In genomic region chr5:130386155-130386554, GRCh38 we compare ENCODE assay signal across 1 cellular context.
TF ChIP-seq lines count a peak whose summit lies in the region.

No MANE protein-coding gene starts in this region.

TF ChIP-seq in GM12878, 131 proteins besides CTCF, POLR2A, EP300 and RAD21:
- TF ChIP-seq PRDM15 (CRISPR knock-in tag; IDR thresholded peaks at IDR 0.05) (no peak), MEF2B (IDR thresholded peaks at IDR 0.05; ENCODE audit: partially characterized antibody, poor library complexity, severe bottlenecking) (no peak), POLR2AphosphoS2 (IDR thresholded peaks at IDR 0.05; ENCODE audit: low read depth, low read length) (no peak), E4F1 (IDR thresholded peaks at IDR 0.05; ENCODE audit: borderline replicate concordance, partially characterized antibody) (no peak), SIX5 (IDR thresholded peaks at IDR 0.05; ENCODE audit: low read depth, low read length, severe bottlenecking) (no peak), BHLHE40 (IDR thresholded peaks at IDR 0.05; ENCODE audit: borderline replicate concordance in 1 of 2, low read depth in 2 of 2, low read length in 1 of 2) (no peak), MAX (IDR thresholded peaks at IDR 0.05; ENCODE audit: low read depth, low read length) (no peak), GABPA (IDR thresholded peaks at IDR 0.05; ENCODE audit: low read depth) (no peak), CREB1 (IDR thresholded peaks at IDR 0.05; ENCODE audit: low read depth) (no peak), RELA (IDR thresholded peaks at IDR 0.05; ENCODE audit: borderline replicate concordance, partially characterized antibody) (no peak), MLLT1 (IDR thresholded peaks at IDR 0.05) (no peak), IRF5 (IDR thresholded peaks at IDR 0.05; ENCODE audit: borderline replicate concordance) (no peak), EGR1 (IDR thresholded peaks at IDR 0.05; ENCODE audit: borderline replicate concordance in 1 of 2, low read depth in 2 of 2, low read length in 2 of 2) (no peak), ATF3 (IDR thresholded peaks at IDR 0.05; ENCODE audit: borderline replicate concordance, extremely low read depth, low read depth, low read length) (no peak), ZNF687 (IDR thresholded peaks at IDR 0.05) (no peak)
